Comparison of ENCODE assay signal across 1 cellular context in the genomic region with DNA sequence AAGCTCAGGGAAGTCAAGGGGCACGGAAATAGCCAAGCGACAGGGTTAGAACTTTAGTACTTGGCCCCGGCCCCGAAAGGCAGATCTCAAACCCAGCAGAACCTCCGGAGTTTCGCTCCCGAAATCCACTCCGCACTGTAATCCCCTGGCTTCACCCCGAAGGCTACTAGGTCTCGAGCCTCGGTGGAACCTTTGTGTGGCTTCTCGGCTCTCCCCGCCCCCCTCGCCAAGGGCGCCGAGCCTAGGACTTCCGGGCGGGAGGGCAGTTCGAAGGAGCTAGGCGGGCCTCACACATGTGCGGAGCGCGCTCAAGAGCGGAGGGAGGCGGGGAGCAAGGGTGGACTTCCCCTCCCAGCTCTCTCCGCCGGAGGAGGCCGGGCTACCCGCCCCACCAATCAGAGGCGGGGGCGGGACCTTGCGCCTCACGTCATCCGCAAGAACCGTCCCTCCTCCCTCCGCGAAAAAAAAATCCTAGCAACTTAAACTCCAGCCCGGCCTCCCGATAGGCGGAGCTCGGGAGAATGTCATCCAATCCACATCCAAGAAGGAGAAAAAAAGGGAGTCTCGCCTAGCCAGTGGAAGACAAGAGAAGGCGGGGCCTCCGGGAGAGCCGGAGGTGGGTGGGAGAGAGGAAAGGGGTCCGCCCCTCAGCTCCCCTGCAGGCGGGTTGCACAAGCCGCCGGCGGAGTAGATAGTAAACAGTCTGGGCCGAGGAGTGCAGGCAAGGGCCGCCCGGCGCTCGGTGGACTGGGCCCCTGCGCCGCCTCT.
TF ChIP-seq lines count a peak whose summit lies in the region.

No MANE protein-coding gene starts in this region.

TF ChIP-seq in H1, 55 proteins besides CTCF, POLR2A, EP300 and RAD21 (continued from another document):
- TF ChIP-seq TBP (IDR thresholded peaks at IDR 0.05; ENCODE audit: low read depth, low read length) (peak; percentile 70), SP1 (IDR thresholded peaks at IDR 0.05; ENCODE audit: low read depth, low read length) (peak; percentile 91), CREB1 (IDR thresholded peaks at IDR 0.05) (peak; percentile 79), CEBPB (IDR thresholded peaks at IDR 0.05; ENCODE audit: low read depth, low read length) (peak; percentile 91), JUND (IDR thresholded peaks at IDR 0.05; ENCODE audit: low read length) (0 out of 2 replicates have a peak, but pooled peaks have one; percentile 7), CHD2 (IDR thresholded peaks at IDR 0.05; ENCODE audit: low read length) (peak; percentile 49), PHF8 (conservative IDR thresholded peaks at IDR 0.05; ENCODE audit: low read depth, low read length) (peak; percentile 55), HDAC2 (IDR thresholded peaks at IDR 0.05; ENCODE audit: borderline replicate concordance in 1 of 2, low read depth in 2 of 2, low read length in 2 of 2) (no peak; a peak in 1 of 4 replicates), CBX5 (IDR thresholded peaks at IDR 0.05; ENCODE audit: low read depth, low read length) (no peak), SP4 (IDR thresholded peaks at IDR 0.05; ENCODE audit: low read length) (peak; percentile 94), MAFK (IDR thresholded peaks at IDR 0.05; ENCODE audit: low read depth, low read length) (no peak)
- TF ChIP-seq, protein P1, sequence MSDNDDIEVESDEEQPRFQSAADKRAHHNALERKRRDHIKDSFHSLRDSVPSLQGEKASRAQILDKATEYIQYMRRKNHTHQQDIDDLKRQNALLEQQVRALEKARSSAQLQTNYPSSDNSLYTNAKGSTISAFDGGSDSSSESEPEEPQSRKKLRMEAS (IDR thresholded peaks at IDR 0.05) = peak; percentile 96
- TF ChIP-seq, protein P2, sequence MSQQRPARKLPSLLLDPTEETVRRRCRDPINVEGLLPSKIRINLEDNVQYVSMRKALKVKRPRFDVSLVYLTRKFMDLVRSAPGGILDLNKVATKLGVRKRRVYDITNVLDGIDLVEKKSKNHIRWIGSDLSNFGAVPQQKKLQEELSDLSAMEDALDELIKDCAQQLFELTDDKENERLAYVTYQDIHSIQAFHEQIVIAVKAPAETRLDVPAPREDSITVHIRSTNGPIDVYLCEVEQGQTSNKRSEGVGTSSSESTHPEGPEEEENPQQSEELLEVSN (IDR thresholded peaks at IDR 0.05) = peak; percentile 92
- TF ChIP-seq, protein P3, sequence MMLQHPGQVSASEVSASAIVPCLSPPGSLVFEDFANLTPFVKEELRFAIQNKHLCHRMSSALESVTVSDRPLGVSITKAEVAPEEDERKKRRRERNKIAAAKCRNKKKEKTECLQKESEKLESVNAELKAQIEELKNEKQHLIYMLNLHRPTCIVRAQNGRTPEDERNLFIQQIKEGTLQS (IDR thresholded peaks at IDR 0.05; ENCODE audit: insufficient read depth, low read depth, low read length) = no peak
